In genomic region chr11:40597546-40598113, GRCh38 we compare ENCODE assay signal across 23 cellular contexts.
"Had no signal": no experiment of that assay in that cellular context is flagged by ENCODE, and none has a peak within 500 bp of the region (broad histone marks: within the 10 kb centered on the region; RNA-seq: fewer than 3 reads in every experiment).

No MANE protein-coding gene starts in this region.

- H3K27me3 ChIP-seq: body of pancreas, heart right ventricle, right atrium auricular region, transverse colon had no signal

- H3K4me3 Mint-ChIP-seq: activated B cell treated with CpG ODN at 0.5 μM for 24 hours; activated CD8-positive, alpha-beta T cell treated with anti-CD3 and anti-CD28 coated beads for 36 hours; activated naive CD8-positive, alpha-beta T cell; mesothelial cell of epicardium; T-helper 2 cell treated with Interferon-gamma antibody and Interleukin-4, amounts not matched to agents 5 μg/mL and 100 μg/mL, for 36 hours had no signal

- H3K36me3 Mint-ChIP-seq: activated naive CD8-positive, alpha-beta T cell; mesothelial cell of epicardium had no signal

- H3K27ac Mint-ChIP-seq: activated B cell treated with CpG ODN at 0.5 μM for 24 hours; activated CD8-positive, alpha-beta T cell treated with anti-CD3 and anti-CD28 coated beads for 36 hours; activated naive CD8-positive, alpha-beta T cell; mesothelial cell of epicardium; progenitor cell of endocrine pancreas; T-helper 2 cell treated with Interferon-gamma antibody and Interleukin-4, amounts not matched to agents 5 μg/mL and 100 μg/mL, for 36 hours had no signal

- FAIRE-seq: frontal cortex had no signal

- ATAC-seq: activated CD8-positive, alpha-beta T cell treated with anti-CD3 and anti-CD28 coated beads for 36 hours; body of pancreas; heart right ventricle had no signal

- DNase-seq: activated B cell treated with CpG ODN at 0.5 μM for 24 hours; activated CD4-positive, alpha-beta T cell treated with anti-CD3 and anti-CD28 coated beads for 48 hours; activated CD8-positive, alpha-beta memory T cell treated with anti-CD3 and anti-CD28 coated beads, Interleukin-2, amount 50 U/mL, for 48 hours; activated CD8-positive, alpha-beta T cell treated with anti-CD3 and anti-CD28 coated beads for 36 hours; activated gamma-delta T cell treated with Interleukin-2 at 50 U/mL for 16 hours; amniotic stem cell; body of pancreas; cortex of kidney; effector CD4-positive, alpha-beta T cell; heart right ventricle; lower lobe of right lung; stimulated activated CD4-positive, alpha-beta T cell treated with anti-CD3 and anti-CD28 coated beads, Interleukin-4, amount 100 ng/mL, for 4 hours; stimulated activated CD8-positive, alpha-beta memory T cell treated with anti-CD3 and anti-CD28 coated beads, Interleukin-4, amount 100 ng/mL, for 48 hours; stimulated activated naive CD4-positive, alpha-beta T cell treated with Interleukin-2 at 50 U/mL for 16 hours; substantia nigra; transverse colon had no signal

- H3K9me3 Mint-ChIP-seq: mesothelial cell of epicardium had no signal

- H3K27ac ChIP-seq: body of pancreas, heart right ventricle, lower lobe of right lung, right atrium auricular region, skin epidermis, transverse colon had no signal

- H3K4me3 ChIP-seq: body of pancreas, heart right ventricle, lower lobe of right lung, right atrium auricular region, skin epidermis, transverse colon had no signal

- H3K4me1 Mint-ChIP-seq: activated B cell treated with CpG ODN at 0.5 μM for 24 hours, mesothelial cell of epicardium had no signal

- H3K9me3 ChIP-seq: body of pancreas, lower lobe of right lung, right atrium auricular region, transverse colon had no signal

- H3K4me1 ChIP-seq: body of pancreas, heart right ventricle, lower lobe of right lung, right atrium auricular region, transverse colon had no signal

- H3K27me3 Mint-ChIP-seq: activated B cell treated with CpG ODN at 0.5 μM for 24 hours; activated CD8-positive, alpha-beta T cell treated with anti-CD3 and anti-CD28 coated beads for 36 hours; activated naive CD8-positive, alpha-beta T cell; progenitor cell of endocrine pancreas had no signal

- H3K36me3 ChIP-seq: heart right ventricle, lower lobe of right lung, right atrium auricular region, transverse colon had no signal
